1 cellular context compared by ENCODE assay signal in genomic region chr6:148530976-148531375, GRCh38.
TF ChIP-seq lines count a peak whose summit lies in the region.

No MANE protein-coding gene starts in this region.

TF ChIP-seq in SK-N-SH, 30 proteins besides CTCF, POLR2A, EP300 and RAD21 (continued from another document):
- TF ChIP-seq USF1 (IDR thresholded peaks at IDR 0.05; ENCODE audit: borderline replicate concordance, low read depth) = no peak
- no peak for TF ChIP-seq JUND (IDR thresholded peaks at IDR 0.05)
- no peak for TF ChIP-seq ELF1 (IDR thresholded peaks at IDR 0.05)
- TF ChIP-seq MEF2A (IDR thresholded peaks at IDR 0.05; ENCODE audit: borderline replicate concordance, low read depth) = no peak
